Comparison of ENCODE assay signal across 8 cellular contexts in the genomic region with DNA sequence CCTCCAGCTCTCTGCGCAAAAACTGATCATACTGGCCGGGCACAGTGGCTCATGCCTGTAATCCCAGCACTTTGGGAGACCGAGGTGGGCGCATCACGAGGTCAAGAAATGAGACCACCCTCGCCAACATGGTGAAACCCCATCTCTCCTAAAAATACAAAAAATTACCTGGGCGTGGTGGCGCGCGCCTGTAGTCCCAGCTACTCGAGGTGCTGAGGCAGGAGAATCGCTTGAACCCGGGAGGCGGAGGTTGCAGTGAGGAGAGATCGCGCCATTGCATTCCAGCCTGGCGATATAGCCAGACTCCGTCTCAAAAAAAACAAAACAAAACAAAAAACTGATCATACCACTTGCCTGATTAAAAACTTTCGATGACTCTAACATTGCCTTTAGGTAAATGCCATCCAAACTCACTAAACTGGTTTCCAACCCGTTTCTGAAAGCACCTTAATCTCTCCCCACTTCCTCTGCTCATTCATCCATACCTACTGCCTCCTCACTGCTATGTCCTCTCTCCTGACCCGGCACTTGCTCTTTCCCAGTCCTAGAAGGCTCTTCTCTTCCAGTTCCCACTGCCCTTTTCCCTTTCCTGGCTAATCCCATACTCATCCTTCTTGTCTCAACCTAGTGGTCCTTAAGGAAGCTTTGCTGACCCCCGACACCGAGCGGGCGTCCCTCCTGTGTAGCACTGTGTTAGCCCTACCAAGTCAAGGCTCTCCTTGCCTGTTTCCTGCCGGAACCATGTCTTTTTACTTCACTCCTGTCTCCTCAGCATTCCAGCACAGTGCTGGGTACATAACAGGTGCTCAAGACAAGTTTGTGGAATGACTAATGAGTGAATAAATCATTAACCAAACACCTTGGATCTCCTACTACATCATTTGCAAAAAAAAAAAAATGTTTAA. TPM values are rescaled to one million over a fixed set of nuclear protein-coding genes. Genes with fewer than 3 reads are reported as not detected.
DNase-seq lines count a peak whose midpoint lies in the region; ATAC-seq and TF ChIP-seq lines count a peak whose summit lies in the region.

No MANE protein-coding gene starts in this region.

- peak; percentile 7 for ATAC-seq in GM21576 (IDR thresholded peaks at IDR 0.05; ENCODE audit: unreplicated experiment)

- TF ChIP-seq CTCF in GM06990 (IDR thresholded peaks at IDR 0.05; ENCODE audit: insufficient read depth, low read length, poor library complexity, severe bottlenecking): no peak

- H3K4me3 ChIP-seq in GM06990 (replicated peaks; ENCODE audit: low read depth, low read length): peak overlapping the region; percentile 89
- H3K4me3 ChIP-seq in HUES6 (ENCODE audit: low read depth, low read length): peak overlapping the region; percentile 77
- H3K4me3 ChIP-seq in mononuclear cell (ENCODE audit: low read length): peak overlapping the region; percentile 74

- H3K9me3 ChIP-seq in HUES6 (ENCODE audit: control insufficient read depth, insufficient read depth, low read depth, low read length) (peaks cover 19% of the 10 kb centered on the region), mononuclear cell (ENCODE audit: low read depth, low read length) (no peaks in the 10 kb centered on the region)

- H3K4me1 ChIP-seq in HUES6 (ENCODE audit: control insufficient read depth, insufficient read depth, low read length) (peaks cover 25% of the 10 kb centered on the region), mononuclear cell (ENCODE audit: insufficient read depth, low read length) (peaks cover 50% of the 10 kb centered on the region)

- H3K27me3 ChIP-seq in GM06990 (replicated peaks; ENCODE audit: control insufficient read depth, insufficient read depth, low read length) (no peaks in the 10 kb centered on the region), HUES6 (ENCODE audit: control insufficient read depth, insufficient read depth, low read length) (no peaks in the 10 kb centered on the region), mononuclear cell (ENCODE audit: insufficient read depth, low read length) (no peaks in the 10 kb centered on the region)

- peak overlapping the region; percentile 91 for H3K9ac ChIP-seq in HUES6 (ENCODE audit: low read length)

- in situ Hi-C loops in KBM-7 (cut with MboI; ENCODE audit: low pct_unique_long_range_greater_than_20kb, low sequenced_read_pairs): no loop called here

- DNase-seq in GM06990 (ENCODE audit: extremely low read depth, insufficient read length) (no peak), caudate nucleus (lab: John Stamatoyannopoulos, UW) (no peak), KBM-7 (no peak), RKO (ENCODE audit: low spot score) (no peak)
- DNase-seq in activated effector memory CD4-positive, alpha-beta T cell treated with Interleukin-2 at 50 U/mL for 16 hours: no peak

- H3K36me3 ChIP-seq in GM06990 (ENCODE audit: control insufficient read depth, insufficient read depth, low read length) (no peaks in the 10 kb centered on the region), HUES6 (ENCODE audit: control insufficient read depth, insufficient read depth, low read length) (peaks cover 19% of the 10 kb centered on the region)

- H3K27ac ChIP-seq in HUES6 (ENCODE audit: low read depth, low read length): peak overlapping the region; percentile 84; the same call in 1 of the 2 replicates
- H3K27ac ChIP-seq in caudate nucleus (ENCODE audit: low read depth, low read length): peak overlapping the region; percentile 60

RNA-seq across cellular contexts. Expression of a gene that starts 0.7 kb away (rescaled TPM):
- 78.3 TPM for total RNA-seq in mononuclear cell

RNA-seq across cellular contexts. Expression of a gene that starts 30.3 kb away (rescaled TPM):
- 0.42 TPM for total RNA-seq in mononuclear cell
